27 cellular contexts compared by ENCODE assay signal in the genomic region with DNA sequence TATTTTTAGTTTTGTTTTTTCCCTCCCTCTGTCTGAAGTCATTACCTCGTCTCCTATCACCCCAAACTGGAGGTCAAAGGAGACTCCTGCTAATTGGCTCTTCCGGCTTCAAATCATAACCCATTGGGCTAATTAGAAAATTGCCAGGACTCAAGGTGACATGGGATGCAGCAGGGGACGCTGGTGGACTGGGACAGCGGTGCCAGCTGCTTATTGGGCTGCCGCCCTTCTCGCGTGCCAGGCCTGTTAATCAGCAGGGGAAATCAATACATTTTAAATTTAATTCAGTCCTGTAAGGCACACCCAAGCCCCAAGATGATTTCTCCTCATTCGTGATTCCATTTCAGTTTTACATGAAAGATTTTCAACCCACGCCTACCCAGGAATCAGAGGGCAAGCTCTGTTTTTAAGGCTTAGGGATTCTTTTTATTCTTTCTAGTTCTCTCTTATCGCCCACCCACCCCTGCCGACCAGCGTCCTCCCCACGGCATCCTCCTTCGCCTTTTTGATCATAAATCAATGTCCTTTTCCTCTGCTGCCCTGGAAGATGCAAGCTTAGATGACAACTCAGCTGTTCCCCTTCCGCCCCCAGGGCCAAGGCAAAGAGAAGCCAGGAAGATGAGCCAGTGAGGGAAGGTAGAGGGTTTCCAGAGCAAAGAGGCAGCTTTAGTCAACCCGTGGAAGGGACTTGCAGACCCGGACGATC.
DNase-seq lines count a peak whose midpoint lies in the region; ATAC-seq and TF ChIP-seq lines count a peak whose summit lies in the region.
"Had no signal": no experiment of that assay in that cellular context is flagged by ENCODE, and none has a peak within 500 bp of the region (broad histone marks: within the 10 kb centered on the region; RNA-seq: fewer than 3 reads in every experiment).

No MANE protein-coding gene starts in this region.

- peak overlapping the region; percentile 100 for H3K27ac ChIP-seq in KOPT-K1 (ENCODE audit: low read depth, low read length, poor library complexity, severe bottlenecking)
- peak overlapping the region in 2 of 3 donors; percentile 52 to 81 for H3K27ac ChIP-seq in right lobe of liver
- H3K27ac ChIP-seq: gastrocnemius medialis, upper lobe of left lung, VCaP had no signal

- WGBS in right lobe of liver (ENCODE audit: insufficient coverage, low coverage, low lambda C conversion rate, missing lambda C conversion rate) = 31% methylated on average over 18 of the region's 18 CpGs

- peaks cover 35% of the 10 kb centered on the region for H3K4me1 Mint-ChIP-seq in type B pancreatic cell (ENCODE audit: unreplicated experiment)
- peaks cover 11 to 12% of the 10 kb centered on the region in 2 donors for H3K4me1 Mint-ChIP-seq in effector memory CD8-positive, alpha-beta T cell (ENCODE audit: low read depth in 2 of 2)

- DNase-seq in SK-N-DZ (ENCODE audit: low spot score) = peak; percentile 38
- DNase-seq in right lobe of liver = peak; percentile 64 to 70 (median 65)
- no peak for DNase-seq in type B pancreatic cell (ENCODE audit: extremely low spot score, unreplicated experiment)
- no peak for DNase-seq in effector memory CD8-positive, alpha-beta T cell
- no peak for DNase-seq in NCI-H1105 treated with DMSO at 0.1 percent for 48 hours (lab: John Stamatoyannopoulos, UW)
- DNase-seq: activated CD4-positive, alpha-beta T cell treated with anti-CD3 and anti-CD28 coated beads for 4 hours; activated gamma-delta T cell; activated naive CD8-positive, alpha-beta T cell treated with anti-CD3 and anti-CD28 coated beads, Interleukin-2, amount 10 ng/mL, durations not matched to agents 7 days and 5 days; caudate nucleus; gastrocnemius medialis; left ventricle myocardium superior; NCI-H1092 treated with DMSO at 0.1 percent for 48 hours; NCI-H2081; NCI-H774; posterior cingulate gyrus; right cardiac atrium; stimulated activated CD4-positive, alpha-beta T cell treated with anti-CD3 and anti-CD28 coated beads, Interleukin-12 subunit alpha, Interleukin-12 subunit beta, amount 100 ng/mL, for 4 hours; stimulated activated CD4-positive, alpha-beta T cell treated with anti-CD3 and anti-CD28 coated beads, Interleukin-4, amount 100 ng/mL, for 1 hour; substantia nigra; T-helper 9 cell; upper lobe of left lung had no signal

- H3K4me3 Mint-ChIP-seq in type B pancreatic cell = peak overlapping the region; percentile 47
- no peak overlapping the region for H3K4me3 Mint-ChIP-seq in effector memory CD8-positive, alpha-beta T cell
- H3K4me3 Mint-ChIP-seq: activated naive CD8-positive, alpha-beta T cell treated with anti-CD3 and anti-CD28 coated beads, Interleukin-2, amount 10 ng/mL, durations not matched to agents 7 days and 5 days; activated T-cell treated with anti-CD3 and anti-CD28 coated beads, Interleukin-2, amount 50 U/mL, for 24 hours had no signal

- TF ChIP-seq POLR2A in right lobe of liver (IDR thresholded peaks at IDR 0.05) = no peak

- intact Hi-C loops in right lobe of liver (cut with DNase I) = no loop called here

- TF ChIP-seq CTCF in right lobe of liver (IDR thresholded peaks at IDR 0.05) = peak; percentile 35 to 62 (median 56)
- no peak for TF ChIP-seq CTCF in type B pancreatic cell (conservative IDR thresholded peaks at IDR 0.05)

- peaks cover 0 to 47% (median 23%) of the 10 kb centered on the region in 4 donors for H3K4me1 ChIP-seq in right lobe of liver
- H3K4me1 ChIP-seq: gastrocnemius medialis, upper lobe of left lung had no signal

- H3K9me3 ChIP-seq in KOPT-K1 (ENCODE audit: insufficient read depth, low read length, poor library complexity, severe bottlenecking) (peaks cover 8% of the 10 kb centered on the region), right lobe of liver (no peaks in the 10 kb centered on the region)
- H3K9me3 ChIP-seq: gastrocnemius medialis had no signal

- no peaks in the 10 kb centered on the region for H3K36me3 Mint-ChIP-seq in type B pancreatic cell
- no peaks in the 10 kb centered on the region for H3K36me3 Mint-ChIP-seq in effector memory CD8-positive, alpha-beta T cell (ENCODE audit: insufficient read depth)

- H3K27me3 ChIP-seq in right lobe of liver = no peaks in the 10 kb centered on the region
- H3K27me3 ChIP-seq: gastrocnemius medialis, hepatocyte, upper lobe of left lung had no signal

- H3K27ac Mint-ChIP-seq in type B pancreatic cell = no peak overlapping the region
- no peak overlapping the region for H3K27ac Mint-ChIP-seq in effector memory CD8-positive, alpha-beta T cell
- H3K27ac Mint-ChIP-seq: activated naive CD8-positive, alpha-beta T cell treated with anti-CD3 and anti-CD28 coated beads, Interleukin-2, amount 10 ng/mL, durations not matched to agents 7 days and 5 days; activated T-cell treated with anti-CD3 and anti-CD28 coated beads, Interleukin-2, amount 50 U/mL, for 24 hours had no signal

- H3K36me3 ChIP-seq in KOPT-K1 (ENCODE audit: insufficient read depth, low read length) (no peaks in the 10 kb centered on the region), right lobe of liver (no peaks in the 10 kb centered on the region)
- H3K36me3 ChIP-seq: gastrocnemius medialis, upper lobe of left lung had no signal

- H3K9me3 Mint-ChIP-seq in type B pancreatic cell = peaks cover 5% of the 10 kb centered on the region
- H3K9me3 Mint-ChIP-seq in effector memory CD8-positive, alpha-beta T cell = no peaks in the 10 kb centered on the region
- H3K9me3 Mint-ChIP-seq: activated T-cell treated with anti-CD3 and anti-CD28 coated beads, Interleukin-2, amount 50 U/mL, for 24 hours had no signal

- ATAC-seq in right lobe of liver (peak; percentile 63 to 79 (median 72)), GM18867 (IDR thresholded peaks at IDR 0.05; ENCODE audit: unreplicated experiment) (no peak)
- no peak for ATAC-seq in effector memory CD8-positive, alpha-beta T cell (replicated peaks)
- ATAC-seq: gastrocnemius medialis, left ventricle myocardium superior, right cardiac atrium, Right ventricle myocardium inferior had no signal

- H3K27me3 Mint-ChIP-seq in type B pancreatic cell = peaks cover 12% of the 10 kb centered on the region
- H3K27me3 Mint-ChIP-seq in effector memory CD8-positive, alpha-beta T cell = peaks cover 0 to 9% of the 10 kb centered on the region in 2 donors

- H3K4me3 ChIP-seq in right lobe of liver = no peak overlapping the region
- H3K4me3 ChIP-seq: gastrocnemius medialis, hepatocyte, upper lobe of left lung had no signal

Comparison
In these comparisons a context has a peak if more than half of its experiments do, and no peak if none do; other contexts are left out.
1. DNase-seq: peak in SK-N-DZ (single experiment) and right lobe of liver (3 of 3); none in type B pancreatic cell (single experiment), effector memory CD8-positive, alpha-beta T cell (0 of 3) and NCI-H1105 treated with DMSO at 0.1 percent for 48 hours (single experiment).
2. ATAC-seq: peak in right lobe of liver (4 of 4); none in effector memory CD8-positive, alpha-beta T cell (single experiment) and GM18867 (single experiment).